Comparison of ENCODE assay signal across 1 cellular context in the genomic region with DNA sequence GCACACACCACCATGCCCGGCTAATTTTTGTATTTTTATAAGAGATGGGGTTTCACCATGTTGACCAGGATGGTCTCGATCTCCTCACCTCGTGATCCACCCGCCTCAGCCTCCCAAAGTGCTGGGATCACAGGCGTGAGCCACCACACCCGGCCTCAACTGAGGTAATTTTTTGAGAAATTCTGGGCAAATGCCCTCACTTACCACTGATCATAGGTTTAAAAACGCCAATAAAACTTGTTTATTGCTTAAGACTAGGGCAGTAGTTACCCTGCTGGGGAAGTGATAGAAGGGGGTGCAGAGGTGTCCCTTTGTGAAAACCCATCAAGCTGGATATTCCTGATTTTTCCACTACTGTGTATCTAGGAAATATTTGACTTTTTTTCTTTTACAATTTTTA.
TF ChIP-seq lines count a peak whose summit lies in the region.

No MANE protein-coding gene starts in this region.

TF ChIP-seq in GM12878, 131 proteins besides CTCF, POLR2A, EP300 and RAD21:
- TF ChIP-seq, protein P1, sequence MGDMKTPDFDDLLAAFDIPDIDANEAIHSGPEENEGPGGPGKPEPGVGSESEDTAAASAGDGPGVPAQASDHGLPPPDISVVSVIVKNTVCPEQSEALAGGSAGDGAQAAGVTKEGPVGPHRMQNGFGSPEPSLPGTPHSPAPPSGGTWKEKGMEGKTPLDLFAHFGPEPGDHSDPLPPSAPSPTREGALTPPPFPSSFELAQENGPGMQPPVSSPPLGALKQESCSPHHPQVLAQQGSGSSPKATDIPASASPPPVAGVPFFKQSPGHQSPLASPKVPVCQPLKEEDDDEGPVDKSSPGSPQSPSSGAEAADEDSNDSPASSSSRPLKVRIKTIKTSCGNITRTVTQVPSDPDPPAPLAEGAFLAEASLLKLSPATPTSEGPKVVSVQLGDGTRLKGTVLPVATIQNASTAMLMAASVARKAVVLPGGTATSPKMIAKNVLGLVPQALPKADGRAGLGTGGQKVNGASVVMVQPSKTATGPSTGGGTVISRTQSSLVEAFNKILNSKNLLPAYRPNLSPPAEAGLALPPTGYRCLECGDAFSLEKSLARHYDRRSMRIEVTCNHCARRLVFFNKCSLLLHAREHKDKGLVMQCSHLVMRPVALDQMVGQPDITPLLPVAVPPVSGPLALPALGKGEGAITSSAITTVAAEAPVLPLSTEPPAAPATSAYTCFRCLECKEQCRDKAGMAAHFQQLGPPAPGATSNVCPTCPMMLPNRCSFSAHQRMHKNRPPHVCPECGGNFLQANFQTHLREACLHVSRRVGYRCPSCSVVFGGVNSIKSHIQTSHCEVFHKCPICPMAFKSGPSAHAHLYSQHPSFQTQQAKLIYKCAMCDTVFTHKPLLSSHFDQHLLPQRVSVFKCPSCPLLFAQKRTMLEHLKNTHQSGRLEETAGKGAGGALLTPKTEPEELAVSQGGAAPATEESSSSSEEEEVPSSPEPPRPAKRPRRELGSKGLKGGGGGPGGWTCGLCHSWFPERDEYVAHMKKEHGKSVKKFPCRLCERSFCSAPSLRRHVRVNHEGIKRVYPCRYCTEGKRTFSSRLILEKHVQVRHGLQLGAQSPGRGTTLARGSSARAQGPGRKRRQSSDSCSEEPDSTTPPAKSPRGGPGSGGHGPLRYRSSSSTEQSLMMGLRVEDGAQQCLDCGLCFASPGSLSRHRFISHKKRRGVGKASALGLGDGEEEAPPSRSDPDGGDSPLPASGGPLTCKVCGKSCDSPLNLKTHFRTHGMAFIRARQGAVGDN (IDR thresholded peaks at IDR 0.05): no peak
- TF ChIP-seq SRF (IDR thresholded peaks at IDR 0.05; ENCODE audit: low read depth in 2 of 2, low read length in 2 of 2) (no peak), STAT1 (conservative IDR thresholded peaks at IDR 0.05) (no peak), NFXL1 (IDR thresholded peaks at IDR 0.05; ENCODE audit: borderline replicate concordance) (peak; percentile 62; the same call in 1 of the 2 replicates), ZZZ3 (IDR thresholded peaks at IDR 0.05; ENCODE audit: control insufficient read depth, insufficient read length, low read depth) (no peak)
- TF ChIP-seq, protein P2, sequence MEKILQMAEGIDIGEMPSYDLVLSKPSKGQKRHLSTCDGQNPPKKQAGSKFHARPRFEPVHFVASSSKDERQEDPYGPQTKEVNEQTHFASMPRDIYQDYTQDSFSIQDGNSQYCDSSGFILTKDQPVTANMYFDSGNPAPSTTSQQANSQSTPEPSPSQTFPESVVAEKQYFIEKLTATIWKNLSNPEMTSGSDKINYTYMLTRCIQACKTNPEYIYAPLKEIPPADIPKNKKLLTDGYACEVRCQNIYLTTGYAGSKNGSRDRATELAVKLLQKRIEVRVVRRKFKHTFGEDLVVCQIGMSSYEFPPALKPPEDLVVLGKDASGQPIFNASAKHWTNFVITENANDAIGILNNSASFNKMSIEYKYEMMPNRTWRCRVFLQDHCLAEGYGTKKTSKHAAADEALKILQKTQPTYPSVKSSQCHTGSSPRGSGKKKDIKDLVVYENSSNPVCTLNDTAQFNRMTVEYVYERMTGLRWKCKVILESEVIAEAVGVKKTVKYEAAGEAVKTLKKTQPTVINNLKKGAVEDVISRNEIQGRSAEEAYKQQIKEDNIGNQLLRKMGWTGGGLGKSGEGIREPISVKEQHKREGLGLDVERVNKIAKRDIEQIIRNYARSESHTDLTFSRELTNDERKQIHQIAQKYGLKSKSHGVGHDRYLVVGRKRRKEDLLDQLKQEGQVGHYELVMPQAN (conservative IDR thresholded peaks at IDR 0.05): 0 out of 2 replicates have a peak, but pooled peaks have one; percentile 35
